Comparison of ENCODE assay signal across 14 cellular contexts in genomic region chr1:27444632-27445031, GRCh38. TPM values are rescaled to one million over a fixed set of nuclear protein-coding genes. Genes with fewer than 3 reads are reported as not detected.
A peak's percentile ranks its signal among the peaks of the same experiment; 100 is the strongest.
DNase-seq lines count a peak whose midpoint lies in the region; ATAC-seq and TF ChIP-seq lines count a peak whose summit lies in the region.
"Had no signal": no experiment of that assay in that cellular context is flagged by ENCODE, and none has a peak within 500 bp of the region (broad histone marks: within the 10 kb centered on the region; RNA-seq: fewer than 3 reads in every experiment).

No MANE protein-coding gene starts in this region.

- H3K36me3 Mint-ChIP-seq in WTC11 (peaks cover 2% of the 10 kb centered on the region; the same call in 1 of the 2 replicates), endothelial cell (ENCODE audit: low read depth, unreplicated experiment) (peaks cover 4% of the 10 kb centered on the region), type B pancreatic cell (peaks cover 8% of the 10 kb centered on the region)

- no peak overlapping the region for H3K4me3 ChIP-seq in left ventricle myocardium inferior
- no peak overlapping the region for H3K4me3 ChIP-seq in heart right ventricle

- H3K9me3 ChIP-seq in left ventricle myocardium inferior (replicated peaks) (no peaks in the 10 kb centered on the region), heart right ventricle (no peaks in the 10 kb centered on the region)

- H3K4me1 ChIP-seq in left ventricle myocardium inferior (peaks cover 71% of the 10 kb centered on the region), heart right ventricle (peaks cover 0 to 77% (median 50%) of the 10 kb centered on the region in 9 donors)

- H3K27me3 ChIP-seq in left ventricle myocardium inferior (ENCODE audit: low read depth): no peaks in the 10 kb centered on the region
- H3K27me3 ChIP-seq in heart right ventricle: no peaks in the 10 kb centered on the region

- peak overlapping the region; percentile 6; the same call in 1 of the 2 replicates for H3K27ac Mint-ChIP-seq in WTC11
- peak overlapping the region; percentile 51 for H3K27ac Mint-ChIP-seq in endothelial cell (ENCODE audit: unreplicated experiment)
- peak overlapping the region; percentile 14 for H3K27ac Mint-ChIP-seq in type B pancreatic cell

- H3K27ac ChIP-seq in left ventricle myocardium inferior (replicated peaks) (peak overlapping the region; percentile 33), heart right ventricle (peak overlapping the region in 1 of 10 donors; percentile 0)

- H3K4me1 Mint-ChIP-seq in WTC11: peaks cover 38% of the 10 kb centered on the region
- peaks cover 20% of the 10 kb centered on the region for H3K4me1 Mint-ChIP-seq in endothelial cell (ENCODE audit: unreplicated experiment)
- H3K4me1 Mint-ChIP-seq in type B pancreatic cell (ENCODE audit: unreplicated experiment): peaks cover 29% of the 10 kb centered on the region

- no peak for TF ChIP-seq CTCF in left ventricle myocardium inferior (IDR thresholded peaks at IDR 0.05; ENCODE audit: borderline replicate concordance)
- no peak for TF ChIP-seq CTCF in heart right ventricle (IDR thresholded peaks at IDR 0.05)
- TF ChIP-seq CTCF in WTC11 (IDR thresholded peaks at IDR 0.05): no peak
- no peak for TF ChIP-seq CTCF in endothelial cell (IDR thresholded peaks at IDR 0.05; ENCODE audit: unreplicated experiment)
- no peak for TF ChIP-seq CTCF in type B pancreatic cell (conservative IDR thresholded peaks at IDR 0.05)

- ATAC-seq in heart right ventricle (no peak), WTC11 (no peak), HG02678 (IDR thresholded peaks at IDR 0.05; ENCODE audit: unreplicated experiment) (no peak)
- ATAC-seq: HepG2, sciatic nerve had no signal

- H3K27me3 Mint-ChIP-seq in WTC11 (ENCODE audit: low read depth) (no peaks in the 10 kb centered on the region), endothelial cell (ENCODE audit: unreplicated experiment) (peaks cover 3% of the 10 kb centered on the region), type B pancreatic cell (no peaks in the 10 kb centered on the region)

- POLR2A ChIA-PET in WTC11 (lab: Charles Lee): no interaction called here

- no peak for DNase-seq in left ventricle myocardium inferior
- DNase-seq in heart right ventricle: no peak
- no peak for DNase-seq in WTC11 (ENCODE audit: low spot score)
- no peak for DNase-seq in endothelial cell (ENCODE audit: low spot score)
- no peak for DNase-seq in type B pancreatic cell (ENCODE audit: extremely low spot score, unreplicated experiment)
- DNase-seq in NCI-H1694 (lab: John Stamatoyannopoulos, UW): no peak
- no peak for DNase-seq in pons (ENCODE audit: low spot score)
- DNase-seq: DMS 273 treated with DMSO at 0.1 percent for 48 hours; NCI-H1048; SHP77; stimulated activated CD4-positive, alpha-beta T cell treated with anti-CD3 and anti-CD28 coated beads, Interleukin-2, amount 100 ng/mL, for 48 hours had no signal

- H3K9me3 Mint-ChIP-seq in WTC11 (no peaks in the 10 kb centered on the region), endothelial cell (ENCODE audit: unreplicated experiment) (no peaks in the 10 kb centered on the region), type B pancreatic cell (no peaks in the 10 kb centered on the region)

- CTCF ChIA-PET in WTC11 (lab: Charles Lee): interaction anchor here (0.6 to 1.1 kb wide), 2 partner anchors 83 to 112 kb away, joined by 3 to 5 read pairs; no protein-coding TSS in a partner anchor

- no peak overlapping the region for H3K4me3 Mint-ChIP-seq in WTC11
- H3K4me3 Mint-ChIP-seq in endothelial cell (ENCODE audit: unreplicated experiment): no peak overlapping the region
- no peak overlapping the region for H3K4me3 Mint-ChIP-seq in type B pancreatic cell

- 54 to 66% methylated on average over 1 of the region's 1 CpG for WGBS in heart right ventricle, 2 donors

- H3K36me3 ChIP-seq in left ventricle myocardium inferior (peaks cover 16% of the 10 kb centered on the region), heart right ventricle (peaks cover 0 to 57% (median 0%) of the 10 kb centered on the region in 9 donors)

- intact Hi-C loops in left ventricle myocardium inferior (cut with micrococcal nuclease): no loop called here
- intact Hi-C loops in heart right ventricle (cut with DNase I): loop anchor here in 1 of 10 donors (5.0 kb wide), 1 partner anchor 38 kb away; no protein-coding TSS in a partner anchor

TF ChIP-seq in WTC11, 78 proteins besides CTCF, POLR2A, EP300 and RAD21:
- TF ChIP-seq PRRX2 (CRISPR knock-in tag; IDR thresholded peaks at IDR 0.05) (no peak), FOXP1 (CRISPR knock-in tag; IDR thresholded peaks at IDR 0.05; ENCODE audit: borderline replicate concordance) (no peak), TEAD1 (CRISPR knock-in tag; IDR thresholded peaks at IDR 0.05) (no peak), ZNF396 (CRISPR knock-in tag; IDR thresholded peaks at IDR 0.05; ENCODE audit: borderline replicate concordance) (no peak), NFYB (CRISPR knock-in tag; conservative IDR thresholded peaks at IDR 0.05; ENCODE audit: low read depth) (no peak), ATF1 (CRISPR knock-in tag; IDR thresholded peaks at IDR 0.05) (no peak)

RNA-seq across cellular contexts. Expression of gene WASF2, which starts 45.3 kb away (rescaled TPM):
- total RNA-seq in left ventricle myocardium inferior (51.2 TPM), heart right ventricle (10 to 100 TPM; 41.2 to 75.4 (median 52.0) TPM), WTC11 (2021) (90.1 to 104 TPM (median 92.8 TPM) in 3 replicates), endothelial cell (ENCODE audit: unreplicated experiment) (272 TPM), type B pancreatic cell (ENCODE audit: low replicate concordance) (113 and 123 TPM in 2 replicates)
- polyA plus RNA-seq in heart right ventricle: 10 to 100 TPM; 19.6 to 24.8 TPM

RNA-seq across cellular contexts. Expression of gene GPR3, which starts 52.2 kb away (rescaled TPM):
- total RNA-seq in left ventricle myocardium inferior (0.16 TPM), heart right ventricle (1 to 10 TPM in 2 of 10 donors, under 1 TPM in 7, not detected in 1; 0.27 to 2.0 (median 0.42) TPM), WTC11 (2021) (7.8 to 12.4 TPM (median 7.8 TPM) in 3 replicates), endothelial cell (ENCODE audit: unreplicated experiment) (2.4 TPM), type B pancreatic cell (ENCODE audit: low replicate concordance) (1.3 and 1.9 TPM in 2 replicates)
- 1 to 10 TPM in 1 of 2 donors, under 1 TPM in 1; 0.29 to 3.4 TPM for polyA plus RNA-seq in heart right ventricle
